In the genomic region with DNA sequence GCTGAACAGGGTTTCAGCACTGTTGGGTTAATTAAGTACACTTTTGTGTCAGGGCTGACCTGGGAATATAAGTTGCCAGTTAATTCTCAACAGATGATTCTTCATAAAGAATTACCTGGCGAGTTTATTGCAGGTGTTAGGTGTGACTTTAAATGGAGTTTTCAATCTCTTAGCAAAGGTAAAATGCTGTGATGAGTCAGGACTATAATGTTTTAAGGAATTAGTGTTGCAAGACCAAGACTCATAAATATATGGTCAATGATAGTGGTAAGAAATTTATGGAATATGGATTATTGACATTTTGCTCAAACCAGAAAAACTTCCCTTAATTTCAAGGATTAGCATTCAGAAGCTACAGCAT, we compare ENCODE assay signal across 16 cellular contexts. TPM values are rescaled to one million over a fixed set of nuclear protein-coding genes. Genes with fewer than 3 reads are reported as not detected.
DNase-seq lines count a peak whose midpoint lies in the region; ATAC-seq and TF ChIP-seq lines count a peak whose summit lies in the region.
"Had no signal": no experiment of that assay in that cellular context is flagged by ENCODE, and none has a peak within 500 bp of the region (broad histone marks: within the 10 kb centered on the region; RNA-seq: fewer than 3 reads in every experiment).

No MANE protein-coding gene starts in this region.

- no peaks in the 10 kb centered on the region for H3K9me3 Mint-ChIP-seq in CD4-positive, alpha-beta memory T cell
- H3K9me3 Mint-ChIP-seq in activated T-helper 2 cell treated with anti-CD3 and anti-CD28 coated beads, Interferon-gamma antibody, Interleukin-2, Interleukin-4, amounts not matched to agents 10 μg/mL and 5 μg/mL and 100 μg/mL, durations not matched to agents 14 hours and 24 hours and 36 hours = no peaks in the 10 kb centered on the region
- H3K9me3 Mint-ChIP-seq: activated B cell treated with CpG ODN at 0.5 μM for 24 hours; naive B cell; stimulated activated naive CD8-positive, alpha-beta T cell treated with anti-CD3 and anti-CD28 coated beads, Interleukin-15, Interleukin-2, amounts not matched to agents 100 ng/mL and 50 ng/mL, for 24 hours had no signal

- H3K36me3 Mint-ChIP-seq in CD4-positive, alpha-beta memory T cell = peaks cover 36 to 69% of the 10 kb centered on the region in 2 donors
- peaks cover 15% of the 10 kb centered on the region for H3K36me3 Mint-ChIP-seq in T-helper 17 cell (ENCODE audit: low read depth)
- peaks cover 84% of the 10 kb centered on the region for H3K36me3 Mint-ChIP-seq in activated T-helper 2 cell treated with anti-CD3 and anti-CD28 coated beads, Interferon-gamma antibody, Interleukin-2, Interleukin-4, amounts not matched to agents 10 μg/mL and 5 μg/mL and 100 μg/mL, durations not matched to agents 14 hours and 24 hours and 36 hours (ENCODE audit: low read depth)

- CTCF ChIA-PET in CD4-positive, alpha-beta memory T cell (lab: Charles Lee; ENCODE audit: partially characterized antibody) = interaction anchor here (1.3 to 2.5 kb wide), 7 partner anchors 8 to 253 kb away, joined by 3 to 20 read pairs (median 4); a partner anchor contains a TSS

- H3K4me3 ChIP-seq in CD4-positive, alpha-beta memory T cell (ENCODE audit: low read length in 2 of 2) = no peak overlapping the region
- H3K4me3 ChIP-seq: colonic mucosa, lower lobe of right lung, pancreas had no signal

- no peaks in the 10 kb centered on the region for H3K27me3 ChIP-seq in CD4-positive, alpha-beta memory T cell (ENCODE audit: insufficient read depth, low read length)
- H3K27me3 ChIP-seq: colonic mucosa, pancreas had no signal

- H3K9me3 ChIP-seq in CD4-positive, alpha-beta memory T cell (ENCODE audit: control insufficient read depth in 1 of 2, low read length in 2 of 2) = no peaks in the 10 kb centered on the region
- no peaks in the 10 kb centered on the region for H3K9me3 ChIP-seq in T-helper 17 cell (ENCODE audit: control insufficient read depth, low read length, poor library complexity, severe bottlenecking)
- H3K9me3 ChIP-seq: colonic mucosa, lower lobe of right lung, pancreas had no signal

- H3K4me1 ChIP-seq in CD4-positive, alpha-beta memory T cell (ENCODE audit: insufficient read depth, low read length) = peaks cover 19% of the 10 kb centered on the region
- H3K4me1 ChIP-seq: colonic mucosa had no signal

- H3K27ac ChIP-seq in 22Rv1 = peak overlapping the region; percentile 66
- H3K27ac ChIP-seq in CD4-positive, alpha-beta memory T cell (ENCODE audit: low read depth, low read length) = no peak overlapping the region
- peak overlapping the region; percentile 11 for H3K27ac ChIP-seq in epithelial cell of prostate
- H3K27ac ChIP-seq: colonic mucosa, lower lobe of right lung, pancreas had no signal

- POLR2A ChIA-PET in CD4-positive, alpha-beta memory T cell (lab: Charles Lee; ENCODE audit: partially characterized antibody) = no interaction called here

- H3K4me3 Mint-ChIP-seq in CD4-positive, alpha-beta memory T cell = peak overlapping the region in 3 of 8 donors; percentile 2 to 6 (median 4)
- H3K4me3 Mint-ChIP-seq in T-helper 17 cell = peak overlapping the region; percentile 71
- no peak overlapping the region for H3K4me3 Mint-ChIP-seq in activated T-helper 2 cell treated with anti-CD3 and anti-CD28 coated beads, Interferon-gamma antibody, Interleukin-2, Interleukin-4, amounts not matched to agents 10 μg/mL and 5 μg/mL and 100 μg/mL, durations not matched to agents 14 hours and 24 hours and 36 hours (ENCODE audit: low read depth)
- H3K4me3 Mint-ChIP-seq: activated B cell treated with CpG ODN at 0.5 μM for 24 hours; naive B cell; stimulated activated naive CD8-positive, alpha-beta T cell treated with anti-CD3 and anti-CD28 coated beads, Interleukin-15, Interleukin-2, amounts not matched to agents 100 ng/mL and 50 ng/mL, for 24 hours had no signal

- no peak for ATAC-seq in T-helper 17 cell
- no peak for ATAC-seq in GM21825 (IDR thresholded peaks at IDR 0.05; ENCODE audit: unreplicated experiment)

- no peak for DNase-seq in CD4-positive, alpha-beta memory T cell
- DNase-seq in T-helper 17 cell (no peak), epithelial cell of prostate (ENCODE audit: low read depth, low spot score) (no peak), mesenteric fat pad (ENCODE audit: low spot score) (no peak)
- no peak for DNase-seq in activated T-helper 2 cell treated with anti-CD3 and anti-CD28 coated beads, Interferon-gamma antibody, Interleukin-2, Interleukin-4, amounts not matched to agents 10 μg/mL and 5 μg/mL and 100 μg/mL, durations not matched to agents 14 hours and 24 hours and 36 hours (ENCODE audit: low spot score)
- no peak for DNase-seq in stimulated activated naive CD4-positive, alpha-beta T cell (lab: John Stamatoyannopoulos, UW)
- DNase-seq: activated B cell treated with CpG ODN at 0.5 μM for 24 hours; colonic mucosa; lower lobe of right lung; naive B cell; pancreas; SHP77 treated with DMSO at 0.1 percent for 48 hours; stimulated activated CD4-positive, alpha-beta T cell treated with anti-CD3 and anti-CD28 coated beads, Interleukin-2, amount 100 ng/mL, for 24 hours had no signal

- peaks cover 29% of the 10 kb centered on the region for H3K36me3 ChIP-seq in CD4-positive, alpha-beta memory T cell (ENCODE audit: insufficient read depth, low read length)
- H3K36me3 ChIP-seq: colonic mucosa had no signal

- no peak for TF ChIP-seq CTCF in 22Rv1 (IDR thresholded peaks at IDR 0.05)

- intact Hi-C loops in CD4-positive, alpha-beta memory T cell (cut with micrococcal nuclease) = loop anchor here (2.0 kb wide), 3 partner anchors 39 to 97 kb away; a partner anchor contains a TSS
- intact Hi-C loops in activated T-helper 2 cell treated with anti-CD3 and anti-CD28 coated beads, Interferon-gamma antibody, Interleukin-2, Interleukin-4, amounts not matched to agents 10 μg/mL and 5 μg/mL and 100 μg/mL, durations not matched to agents 14 hours and 24 hours and 36 hours (cut with micrococcal nuclease) = no loop called here

- no peaks in the 10 kb centered on the region for H3K27me3 Mint-ChIP-seq in CD4-positive, alpha-beta memory T cell
- no peaks in the 10 kb centered on the region for H3K27me3 Mint-ChIP-seq in T-helper 17 cell
- H3K27me3 Mint-ChIP-seq in activated T-helper 2 cell treated with anti-CD3 and anti-CD28 coated beads, Interferon-gamma antibody, Interleukin-2, Interleukin-4, amounts not matched to agents 10 μg/mL and 5 μg/mL and 100 μg/mL, durations not matched to agents 14 hours and 24 hours and 36 hours (ENCODE audit: low read depth) = no peaks in the 10 kb centered on the region
- H3K27me3 Mint-ChIP-seq: activated B cell treated with CpG ODN at 0.5 μM for 24 hours; naive B cell; stimulated activated naive CD8-positive, alpha-beta T cell treated with anti-CD3 and anti-CD28 coated beads, Interleukin-15, Interleukin-2, amounts not matched to agents 100 ng/mL and 50 ng/mL, for 24 hours had no signal

- peaks cover 16 to 37% (median 23%) of the 10 kb centered on the region in 4 donors for H3K4me1 Mint-ChIP-seq in CD4-positive, alpha-beta memory T cell
- H3K4me1 Mint-ChIP-seq in T-helper 17 cell = peaks cover 24% of the 10 kb centered on the region
- H3K4me1 Mint-ChIP-seq in activated T-helper 2 cell treated with anti-CD3 and anti-CD28 coated beads, Interferon-gamma antibody, Interleukin-2, Interleukin-4, amounts not matched to agents 10 μg/mL and 5 μg/mL and 100 μg/mL, durations not matched to agents 14 hours and 24 hours and 36 hours (ENCODE audit: low read depth) = peaks cover 27% of the 10 kb centered on the region
- H3K4me1 Mint-ChIP-seq: activated B cell treated with CpG ODN at 0.5 μM for 24 hours had no signal

- peak overlapping the region; percentile 37 to 86 (median 69) for H3K27ac Mint-ChIP-seq in CD4-positive, alpha-beta memory T cell
- peak overlapping the region; percentile 84 for H3K27ac Mint-ChIP-seq in T-helper 17 cell
- H3K27ac Mint-ChIP-seq in activated T-helper 2 cell treated with anti-CD3 and anti-CD28 coated beads, Interferon-gamma antibody, Interleukin-2, Interleukin-4, amounts not matched to agents 10 μg/mL and 5 μg/mL and 100 μg/mL, durations not matched to agents 14 hours and 24 hours and 36 hours = no peak overlapping the region
- H3K27ac Mint-ChIP-seq: activated B cell treated with CpG ODN at 0.5 μM for 24 hours; stimulated activated naive CD8-positive, alpha-beta T cell treated with anti-CD3 and anti-CD28 coated beads, Interleukin-15, Interleukin-2, amounts not matched to agents 100 ng/mL and 50 ng/mL, for 24 hours had no signal

RNA-seq across cellular contexts. Expression of a gene that starts 50.0 kb away (rescaled TPM):
- total RNA-seq in CD4-positive, alpha-beta memory T cell = 100 to 1,000 TPM; 319 to 320 TPM
- 10 to 100 TPM; 22.8 to 68.7 TPM for polyA plus RNA-seq in CD4-positive, alpha-beta memory T cell
- total RNA-seq in T-helper 17 cell = 100 to 1,000 TPM; 420 to 428 TPM
- total RNA-seq in mesenteric fat pad = 76.1 TPM
- total RNA-seq in activated T-helper 2 cell treated with anti-CD3 and anti-CD28 coated beads, Interferon-gamma antibody, Interleukin-2, Interleukin-4, amounts not matched to agents 10 μg/mL and 5 μg/mL and 100 μg/mL, durations not matched to agents 14 hours and 24 hours and 36 hours = 174 and 187 TPM in 2 replicates

RNA-seq across cellular contexts. Expression of a gene that starts 58.7 kb away (rescaled TPM):
- 10 to 100 TPM; 44.4 to 47.5 TPM for total RNA-seq in CD4-positive, alpha-beta memory T cell
- 10 to 100 TPM in 1 of 2 donors, 1 to 10 TPM in 1; 3.8 to 15.5 TPM for polyA plus RNA-seq in CD4-positive, alpha-beta memory T cell
- total RNA-seq in T-helper 17 cell (10 to 100 TPM; 37.4 to 44.4 TPM), mesenteric fat pad (42.4 TPM)
- total RNA-seq in activated T-helper 2 cell treated with anti-CD3 and anti-CD28 coated beads, Interferon-gamma antibody, Interleukin-2, Interleukin-4, amounts not matched to agents 10 μg/mL and 5 μg/mL and 100 μg/mL, durations not matched to agents 14 hours and 24 hours and 36 hours = 116 and 118 TPM in 2 replicates
